In genomic region chr22:29359469-29359868, GRCh38 we compare ENCODE assay signal across 8 cellular contexts. TPM values are rescaled to one million over a fixed set of nuclear protein-coding genes. Genes with fewer than 3 reads are reported as not detected.
A peak's percentile ranks its signal among the peaks of the same experiment; 100 is the strongest.
DNase-seq lines count a peak whose midpoint lies in the region; FAIRE-seq and TF ChIP-seq lines count a peak whose summit lies in the region.

No MANE protein-coding gene starts in this region.

- no peak for FAIRE-seq in HTR-8/SVneo (lab: Jason Lieb, UNC)

- TF ChIP-seq CTCF in astrocyte of the spinal cord (IDR thresholded peaks at IDR 0.05; ENCODE audit: low read depth, low read length) (peak; percentile 88), type B pancreatic cell (conservative IDR thresholded peaks at IDR 0.05) (peak; percentile 76)

- H3K4me1 Mint-ChIP-seq in type B pancreatic cell (ENCODE audit: unreplicated experiment) = peaks cover 9% of the 10 kb centered on the region

- no peaks in the 10 kb centered on the region for H3K27me3 Mint-ChIP-seq in type B pancreatic cell

- H3K9me3 Mint-ChIP-seq in type B pancreatic cell = no peaks in the 10 kb centered on the region

- H3K27ac Mint-ChIP-seq in type B pancreatic cell = no peak overlapping the region

- no peak overlapping the region for H3K4me3 ChIP-seq in astrocyte of the spinal cord (ENCODE audit: low read depth, low read length)

- no peak overlapping the region for H3K4me3 Mint-ChIP-seq in type B pancreatic cell

- in situ Hi-C loops in ACHN (cut with HindIII; ENCODE audit: low pct_ligation_motif_present, low pct_unique_long_range_greater_than_20kb, low sequenced_read_pairs) (no loop called here), astrocyte of the spinal cord (cut with HindIII; ENCODE audit: low sequenced_read_pairs) (no loop called here)

- DNase-seq in ACHN (peak; percentile 56), HTR-8/SVneo (ENCODE audit: insufficient read length, low spot score) (peak; percentile 57), astrocyte of the spinal cord (ENCODE audit: low read depth, low spot score) (peak; percentile 76), iPS-NIHi11 (ENCODE audit: low spot score) (peak; percentile 79), type B pancreatic cell (ENCODE audit: extremely low spot score, unreplicated experiment) (no peak), NCI-H128 (lab: John Stamatoyannopoulos, UW; ENCODE audit: unreplicated experiment) (no peak), T-helper 1 cell (no peak), NCI-H226 (no peak)

- H3K36me3 Mint-ChIP-seq in type B pancreatic cell = peaks cover 16% of the 10 kb centered on the region

RNA-seq across cellular contexts. Expression of gene AP1B1, which starts 28.9 kb away (rescaled TPM):
- 60.9 and 73.3 TPM in 2 replicates for total RNA-seq in type B pancreatic cell (ENCODE audit: low replicate concordance)

RNA-seq across cellular contexts. Expression of gene RASL10A, which starts 44.0 kb away (rescaled TPM):
- 0.62 and 1.5 TPM in 2 replicates for total RNA-seq in type B pancreatic cell (ENCODE audit: low replicate concordance)

RNA-seq across cellular contexts. Expression of gene GAS2L1, which starts 53.0 kb away (rescaled TPM):
- total RNA-seq in type B pancreatic cell (ENCODE audit: low replicate concordance) = 13.5 and 17.2 TPM in 2 replicates

Comparison
In these comparisons a context has a peak if more than half of its experiments do, and no peak if none do; other contexts are left out.
1. DNase-seq: peak in ACHN (single experiment), HTR-8/SVneo (single experiment), astrocyte of the spinal cord (single experiment) and iPS-NIHi11 (single experiment); none in type B pancreatic cell (single experiment), NCI-H128 (single experiment), T-helper 1 cell (0 of 5) and NCI-H226 (single experiment).